ENCODE assay signal across 21 cellular contexts in genomic region chr12:59980491-59980890, GRCh38.
DNase-seq lines count a peak whose midpoint lies in the region; ATAC-seq and TF ChIP-seq lines count a peak whose summit lies in the region.
"Had no signal": no experiment of that assay in that cellular context is flagged by ENCODE, and none has a peak within 500 bp of the region (broad histone marks: within the 10 kb centered on the region; RNA-seq: fewer than 3 reads in every experiment).

No MANE protein-coding gene starts in this region.

- POLR2A ChIA-PET in IMR-90 (lab: Charles Lee; ENCODE audit: unreplicated experiment), result no interaction called here

- peak overlapping the region; percentile 39 for H3K27ac Mint-ChIP-seq in osteocyte (ENCODE audit: unreplicated experiment)
- no peak overlapping the region for H3K27ac Mint-ChIP-seq in activated naive CD4-positive, alpha-beta T cell treated with anti-CD3 and anti-CD28 coated beads for 36 hours
- H3K27ac Mint-ChIP-seq: CD4-positive, alpha-beta T cell had no signal

- DNase-seq in EH (ENCODE audit: low read depth) (peak; percentile 73), IMR-90 (peak; percentile 63), astrocyte of the hippocampus (ENCODE audit: low read depth, low spot score) (peak; percentile 2), osteocyte (ENCODE audit: extremely low spot score, unreplicated experiment) (no peak), HPDE6-E6E7 (ENCODE audit: extremely low spot score) (no peak)
- DNase-seq in activated naive CD4-positive, alpha-beta T cell treated with anti-CD3 and anti-CD28 coated beads for 36 hours, result no peak
- DNase-seq: CD4-positive, alpha-beta T cell; DND-41; GDM1; MV-4-11; NCI-H1105 treated with DMSO at 0.1 percent for 48 hours; NCI-H2029 treated with DMSO at 0.1 percent for 48 hours; NCI-H226; NCI-H510A treated with DMSO at 0.1 percent for 48 hours; NCI-H748 treated with DMSO at 0.1 percent for 48 hours; T-helper 1 cell had no signal

- H2AK9ac ChIP-seq in IMR-90 (replicated peaks; ENCODE audit: low read depth, low read length, poor library complexity), result no peak overlapping the region

- no peak overlapping the region for H3K4me3 Mint-ChIP-seq in osteocyte (ENCODE audit: unreplicated experiment)
- no peak overlapping the region for H3K4me3 Mint-ChIP-seq in activated naive CD4-positive, alpha-beta T cell treated with anti-CD3 and anti-CD28 coated beads for 36 hours
- H3K4me3 Mint-ChIP-seq: CD4-positive, alpha-beta T cell had no signal

- ATAC-seq in IMR-90 (ENCODE audit: low read depth) (peak; percentile 78), HG03469 (IDR thresholded peaks at IDR 0.05; ENCODE audit: unreplicated experiment) (no peak)
- ATAC-seq: Panc1 had no signal

- no peak overlapping the region for H2BK15ac ChIP-seq in IMR-90 (ENCODE audit: low read depth, low read length)

- no peak overlapping the region for H4K5ac ChIP-seq in IMR-90 (ENCODE audit: low read depth, low read length)

- CTCF ChIA-PET in IMR-90 (lab: Yijun Ruan, JAX), result no interaction called here
- CTCF ChIA-PET in activated naive CD4-positive, alpha-beta T cell treated with anti-CD3 and anti-CD28 coated beads for 36 hours (lab: Charles Lee), result no interaction called here

- no peaks in the 10 kb centered on the region for H3K27me3 Mint-ChIP-seq in osteocyte (ENCODE audit: unreplicated experiment)
- H3K27me3 Mint-ChIP-seq in activated naive CD4-positive, alpha-beta T cell treated with anti-CD3 and anti-CD28 coated beads for 36 hours (ENCODE audit: low read depth), result no peaks in the 10 kb centered on the region
- H3K27me3 Mint-ChIP-seq: CD4-positive, alpha-beta T cell had no signal

- H2AFZ ChIP-seq in IMR-90 (replicated peaks; ENCODE audit: low read length, poor library complexity), result no peak overlapping the region

- H4K8ac ChIP-seq in IMR-90 (ENCODE audit: low read depth in 2 of 2, low read length in 2 of 2), result peak overlapping the region; percentile 14 to 34; a peak in 2 of 4 replicates

- dilution Hi-C loops in IMR-90 (cut with HindIII; ENCODE audit: low sequenced_read_pairs, unreplicated experiment), result no loop called here

- H3K18ac ChIP-seq in IMR-90 (ENCODE audit: low read depth, low read length), result no peak overlapping the region; the same call in 1 of the 2 replicates

- TF ChIP-seq RAD21 in IMR-90 (IDR thresholded peaks at IDR 0.05; ENCODE audit: low read length), result no peak

- H3K36me3 Mint-ChIP-seq in osteocyte (ENCODE audit: unreplicated experiment), result peaks cover 3% of the 10 kb centered on the region
- no peaks in the 10 kb centered on the region for H3K36me3 Mint-ChIP-seq in activated naive CD4-positive, alpha-beta T cell treated with anti-CD3 and anti-CD28 coated beads for 36 hours (ENCODE audit: low read depth)

- WGBS in IMR-90 (ENCODE audit: extremely low coverage in 2 of 2, insufficient read length in 1 of 2), 2 experiments, result no CpG with 5 or more reads among the region's 1 CpG

- in situ Hi-C loops in IMR-90 (cut with MboI; ENCODE audit: low sequenced_read_pairs), result no loop called here

- H3K79me1 ChIP-seq in IMR-90 (ENCODE audit: low read depth in 1 of 2, low read length in 2 of 2), result no peaks in the 10 kb centered on the region

- no peak overlapping the region for H3K14ac ChIP-seq in IMR-90 (replicated peaks; ENCODE audit: low read depth, low read length)

- H2BK5ac ChIP-seq in IMR-90 (ENCODE audit: low read depth, low read length, poor library complexity, severe bottlenecking), result peak overlapping the region; percentile 77

- no peak overlapping the region for H3K23ac ChIP-seq in IMR-90 (ENCODE audit: low read depth, low read length)

- BruUV-seq in IMR-90 (replicated peaks; lab: Mats Ljungman, UMichigan), result no TSS peak

- H3K36me3 ChIP-seq in IMR-90 (ENCODE audit: control insufficient read depth, insufficient read depth, low read length), result no peaks in the 10 kb centered on the region
- H3K36me3 ChIP-seq: BLaER1 had no signal

- H3K27me3 ChIP-seq in IMR-90 (ENCODE audit: control insufficient read depth, insufficient read depth, low read length), result no peaks in the 10 kb centered on the region
- H3K27me3 ChIP-seq: BLaER1 had no signal

- peaks cover 19% of the 10 kb centered on the region for H3K4me1 Mint-ChIP-seq in osteocyte (ENCODE audit: unreplicated experiment)
- H3K4me1 Mint-ChIP-seq in activated naive CD4-positive, alpha-beta T cell treated with anti-CD3 and anti-CD28 coated beads for 36 hours (ENCODE audit: low read depth), result no peaks in the 10 kb centered on the region

- H2AK5ac ChIP-seq in IMR-90 (ENCODE audit: low read depth, low read length), result no peak overlapping the region

- no peak overlapping the region for H3K56ac ChIP-seq in IMR-90 (ENCODE audit: extremely low read depth, insufficient read depth, low read length)

- intact Hi-C loops in IMR-90 (cut with micrococcal nuclease), result no loop called here
- intact Hi-C loops in activated naive CD4-positive, alpha-beta T cell treated with anti-CD3 and anti-CD28 coated beads for 36 hours (cut with micrococcal nuclease), result no loop called here

- H3K4me2 ChIP-seq in IMR-90 (ENCODE audit: low read depth, low read length), result peak overlapping the region; percentile 47; the same call in 1 of the 2 replicates
- H3K4me2 ChIP-seq: BLaER1, KMS-11 had no signal

- H3K27ac ChIP-seq in IMR-90 (ENCODE audit: insufficient read depth, low read length), result no peak overlapping the region
- H3K27ac ChIP-seq: BLaER1, HL-60, KMS-11 had no signal

- no peak overlapping the region for H4K91ac ChIP-seq in IMR-90 (ENCODE audit: insufficient read depth, low read depth, low read length)

- peak overlapping the region; percentile 95; the same call in 1 of the 2 replicates for H2BK20ac ChIP-seq in IMR-90 (ENCODE audit: low read depth, low read length)

- peak overlapping the region; percentile 91 for H2BK120ac ChIP-seq in IMR-90 (ENCODE audit: low read depth, low read length)

- no peak overlapping the region; the same call in 1 of the 2 replicates for H3K9ac ChIP-seq in IMR-90 (ENCODE audit: low read depth, low read length)
- H3K9ac ChIP-seq: BLaER1, KMS-11 had no signal

- H3K9me3 ChIP-seq in IMR-90 (ENCODE audit: control insufficient read depth, insufficient read depth, low read length), result no peaks in the 10 kb centered on the region
- H3K9me3 ChIP-seq: BLaER1 had no signal

- H3K9me3 Mint-ChIP-seq in osteocyte (ENCODE audit: unreplicated experiment), result peaks cover 9% of the 10 kb centered on the region
- H3K9me3 Mint-ChIP-seq in activated naive CD4-positive, alpha-beta T cell treated with anti-CD3 and anti-CD28 coated beads for 36 hours, result peaks cover 4% of the 10 kb centered on the region
- H3K9me3 Mint-ChIP-seq: CD4-positive, alpha-beta T cell had no signal

- H3K4me1 ChIP-seq in IMR-90 (ENCODE audit: control insufficient read depth, insufficient read depth, low read length), result no peaks in the 10 kb centered on the region
- H3K4me1 ChIP-seq: BLaER1 had no signal

- TF ChIP-seq CTCF in IMR-90 (conservative IDR thresholded peaks at IDR 0.05; ENCODE audit: low read depth, low read length) (no peak), osteocyte (IDR thresholded peaks at IDR 0.05) (no peak)

- peak overlapping the region; percentile 90; the same call in 1 of the 2 replicates for H3K4ac ChIP-seq in IMR-90 (ENCODE audit: low read depth, low read length)

- no peaks in the 10 kb centered on the region for H4K20me1 ChIP-seq in IMR-90 (ENCODE audit: insufficient read depth, low read length)
- H4K20me1 ChIP-seq: BLaER1 had no signal

- no peaks in the 10 kb centered on the region for H3K9me1 ChIP-seq in IMR-90 (ENCODE audit: insufficient read depth, low read length)

- H3K4me3 ChIP-seq in IMR-90 (ENCODE audit: insufficient read depth, low read depth, low read length), result no peak overlapping the region
- H3K4me3 ChIP-seq: BLaER1 had no signal

- no peak for TF ChIP-seq POLR2A in IMR-90 (IDR thresholded peaks at IDR 0.05; ENCODE audit: low read depth, low read length)

TF ChIP-seq in IMR-90, 13 proteins besides CTCF, POLR2A, EP300 and RAD21:
- TF ChIP-seq ELK1 (IDR thresholded peaks at IDR 0.05; ENCODE audit: borderline replicate concordance, low read depth, low read length), result no peak
- no peak for TF ChIP-seq BHLHE40 (IDR thresholded peaks at IDR 0.05; ENCODE audit: low read depth, low read length)
- no peak for TF ChIP-seq CHD1 (IDR thresholded peaks at IDR 0.05; ENCODE audit: low read depth, low read length)
- no peak for TF ChIP-seq CEBPB (IDR thresholded peaks at IDR 0.05; ENCODE audit: low read depth, low read length)
- TF ChIP-seq NFE2L2 (IDR thresholded peaks at IDR 0.05; ENCODE audit: low read depth, low read length), result no peak
- no peak for TF ChIP-seq USF2 (IDR thresholded peaks at IDR 0.05; ENCODE audit: low read depth, low read length)
- no peak for TF ChIP-seq SMC3 (IDR thresholded peaks at IDR 0.05; ENCODE audit: low read depth, low read length)
- no peak for TF ChIP-seq RFX5 (IDR thresholded peaks at IDR 0.05; ENCODE audit: low read depth, low read length)
- no peak for TF ChIP-seq FOS (IDR thresholded peaks at IDR 0.05; ENCODE audit: low read depth, low read length)
- TF ChIP-seq RCOR1 (IDR thresholded peaks at IDR 0.05; ENCODE audit: insufficient replicate concordance, low read length), result no peak
- no peak for TF ChIP-seq MXI1 (IDR thresholded peaks at IDR 0.05; ENCODE audit: borderline replicate concordance, low read depth, low read length)
- no peak for TF ChIP-seq MAZ (IDR thresholded peaks at IDR 0.05; ENCODE audit: borderline replicate concordance, low read depth, low read length)
- TF ChIP-seq MAFK (IDR thresholded peaks at IDR 0.05; ENCODE audit: low read depth, low read length), result no peak

Comparison
In these comparisons a context has a peak if more than half of its experiments do, and no peak if none do; other contexts are left out.
1. DNase-seq: peak in EH (single experiment), IMR-90 (single experiment) and astrocyte of the hippocampus (single experiment); none in osteocyte (single experiment), activated naive CD4-positive, alpha-beta T cell treated with anti-CD3 and anti-CD28 coated beads for 36 hours (single experiment) and HPDE6-E6E7 (single experiment).